In the genomic region with DNA sequence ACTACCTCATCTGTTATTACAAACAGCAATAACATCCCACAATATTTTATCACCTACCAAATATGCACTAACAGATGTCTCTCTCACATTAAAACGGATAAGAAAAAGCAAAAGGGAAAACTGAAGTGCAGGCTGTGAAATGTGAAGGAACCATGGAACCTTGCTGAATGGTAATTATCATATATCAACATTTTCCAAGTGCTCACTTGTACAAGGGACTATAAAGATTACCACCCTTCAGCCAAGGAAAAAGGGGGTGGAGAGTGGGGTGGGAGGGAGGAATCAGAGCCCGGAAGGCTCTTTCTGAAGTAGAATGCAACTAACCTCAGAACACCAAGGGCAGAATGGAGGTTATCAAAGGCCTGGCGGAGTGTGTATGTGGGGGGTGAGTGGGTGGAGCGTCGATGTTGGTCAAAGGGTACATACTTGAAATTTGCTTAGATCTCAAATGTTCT, we compare ENCODE assay signal across 8 cellular contexts. TPM values are rescaled to one million over a fixed set of nuclear protein-coding genes. Genes with fewer than 3 reads are reported as not detected.
DNase-seq lines count a peak whose midpoint lies in the region; ATAC-seq and TF ChIP-seq lines count a peak whose summit lies in the region.

No MANE protein-coding gene starts in this region.

- intact Hi-C loops in mucosa of descending colon (cut with DNase I, micrococcal nuclease): no loop called here

- H3K27me3 ChIP-seq in HAP-1 (ENCODE audit: low read depth): no peaks in the 10 kb centered on the region

- H3K36me3 ChIP-seq in HAP-1 (replicated peaks): peaks cover 11% of the 10 kb centered on the region
- H3K36me3 ChIP-seq in mucosa of descending colon (ENCODE audit: low read depth): no peaks in the 10 kb centered on the region

- peak overlapping the region; percentile 89 for H3K4me3 ChIP-seq in HAP-1
- H3K4me3 ChIP-seq in choroid plexus epithelial cell (ENCODE audit: low read depth, low read length): peak overlapping the region; percentile 78
- H3K4me3 ChIP-seq in mucosa of descending colon: no peak overlapping the region

- in situ Hi-C loops in HAP-1 (cut with MboI; ENCODE audit: low sequenced_read_pairs): no loop called here

- TF ChIP-seq CTCF in choroid plexus epithelial cell (conservative IDR thresholded peaks at IDR 0.05; ENCODE audit: low read depth, low read length): no peak
- TF ChIP-seq CTCF in mucosa of descending colon (IDR thresholded peaks at IDR 0.05): no peak

- ATAC-seq in mucosa of descending colon: peak; percentile 71
- no peak for ATAC-seq in GM18858 (IDR thresholded peaks at IDR 0.05; ENCODE audit: unreplicated experiment)
- no peak for ATAC-seq in HG03108 (IDR thresholded peaks at IDR 0.05; ENCODE audit: unreplicated experiment)

- H3K9me3 ChIP-seq in HAP-1: 0 out of 2 replicates have a peak, but pooled peaks cover 2% of the 10 kb centered on the region
- no peaks in the 10 kb centered on the region for H3K9me3 ChIP-seq in mucosa of descending colon

- H3K4me1 ChIP-seq in HAP-1 (peaks cover 8% of the 10 kb centered on the region), mucosa of descending colon (ENCODE audit: low read depth) (peaks cover 10% of the 10 kb centered on the region)

- DNase-seq in HAP-1 (ENCODE audit: low spot score in 2 of 2): peak; percentile 47 to 64
- DNase-seq in SW480 (ENCODE audit: low spot score): peak; percentile 31
- peak; percentile 23 for DNase-seq in choroid plexus epithelial cell (ENCODE audit: low read depth)
- DNase-seq in mucosa of descending colon: peak; percentile 58 to 76 (median 58)
- DNase-seq in COR-L47 (lab: John Stamatoyannopoulos, UW): no peak
- DNase-seq in NCI-H187 treated with DMSO at 0.1 percent for 48 hours (lab: John Stamatoyannopoulos, UW): no peak

RNA-seq across cellular contexts. Expression of gene SNX6, which starts 1.2 kb away (rescaled TPM):
- total RNA-seq in mucosa of descending colon: 10 to 100 TPM; 70.9 to 79.9 (median 75.7) TPM

Comparison
In these comparisons a context has a peak if more than half of its experiments do, and no peak if none do; other contexts are left out.
1. DNase-seq: peak in HAP-1 (2 of 2), SW480 (single experiment), choroid plexus epithelial cell (single experiment) and mucosa of descending colon (3 of 3); none in COR-L47 (single experiment) and NCI-H187 treated with DMSO at 0.1 percent for 48 hours (single experiment).